ENCODE assay signal across 16 cellular contexts in the genomic region with DNA sequence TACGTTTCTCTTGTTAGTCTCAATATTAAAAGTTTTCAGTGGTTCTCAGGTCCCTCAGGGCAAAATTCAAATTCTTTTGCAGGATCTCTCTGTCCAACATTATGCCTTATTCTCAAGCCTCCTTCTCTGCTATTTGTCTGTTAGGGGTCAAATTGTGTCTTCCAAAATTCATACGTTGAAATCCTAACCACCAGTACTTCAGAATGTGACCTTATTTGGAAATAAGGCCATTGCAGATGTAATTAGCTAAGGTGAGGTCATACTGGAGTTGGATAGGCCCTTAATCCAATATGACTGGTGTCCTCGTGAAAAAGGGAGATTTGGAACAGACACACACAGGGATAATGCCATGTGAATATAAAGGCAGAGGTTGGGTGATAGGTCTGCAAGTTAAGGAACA.
"Had no signal": no experiment of that assay in that cellular context is flagged by ENCODE, and none has a peak within 500 bp of the region (broad histone marks: within the 10 kb centered on the region; RNA-seq: fewer than 3 reads in every experiment).

No MANE protein-coding gene starts in this region.

- H3K4me1 ChIP-seq: body of pancreas, uterus had no signal

- H3K9me3 Mint-ChIP-seq: activated naive CD4-positive, alpha-beta T cell treated with anti-CD3 and anti-CD28 coated beads, Interleukin-2, amount 10 ng/mL, durations not matched to agents 7 days and 5 days; activated T-helper 2 cell treated with anti-CD3 and anti-CD28 coated beads, Interferon-gamma antibody, Interleukin-2, Interleukin-4, amounts not matched to agents 10 μg/mL and 5 μg/mL and 100 μg/mL, durations not matched to agents 14 hours and 24 hours and 36 hours; central memory CD8-positive, alpha-beta T cell; dendritic cell treated with granulocyte-macrophage colony-stimulating factor and Interleukin-4, amounts not matched to agents 40 ng/mL and 50 ng/mL, for 4 days; nephron; stimulated activated naive CD8-positive, alpha-beta T cell treated with anti-CD3 and anti-CD28 coated beads, Interleukin-15, amount 100 ng/mL, for 72 hours had no signal

- DNase-seq: activated CD4-positive, alpha-beta T cell treated with anti-CD3 and anti-CD28 coated beads, Interleukin-2, amount 50 U/mL, for 1 hour; activated naive CD4-positive, alpha-beta T cell treated with anti-CD3 and anti-CD28 coated beads, Interleukin-2, amount 10 ng/mL, durations not matched to agents 7 days and 5 days; body of pancreas; esophagus squamous epithelium; foreskin fibroblast; left colon; stimulated activated CD4-positive, alpha-beta T cell treated with anti-CD3 and anti-CD28 coated beads, Interleukin-4, amount 100 ng/mL, for 1 hour; stimulated activated naive CD8-positive, alpha-beta T cell treated with anti-CD3 and anti-CD28 coated beads, Interleukin-15, amount 100 ng/mL, for 72 hours; T-helper 17 cell; uterus had no signal

- H3K4me1 Mint-ChIP-seq: activated naive CD4-positive, alpha-beta T cell treated with anti-CD3 and anti-CD28 coated beads, Interleukin-2, amount 10 ng/mL, durations not matched to agents 7 days and 5 days; central memory CD8-positive, alpha-beta T cell; stimulated activated naive CD8-positive, alpha-beta T cell treated with anti-CD3 and anti-CD28 coated beads, Interleukin-15, amount 100 ng/mL, for 72 hours; T-helper 17 cell had no signal

- H3K4me3 ChIP-seq: body of pancreas, esophagus squamous epithelium, lung, thoracic aorta, uterus had no signal

- H3K27me3 ChIP-seq: body of pancreas, esophagus squamous epithelium, uterus had no signal

- ATAC-seq: body of pancreas; left colon; stimulated activated naive CD8-positive, alpha-beta T cell treated with anti-CD3 and anti-CD28 coated beads, Interleukin-15, amount 100 ng/mL, for 72 hours; T-helper 17 cell had no signal

- H3K27me3 Mint-ChIP-seq: T-helper 17 cell had no signal

- H3K4me3 Mint-ChIP-seq: activated naive CD4-positive, alpha-beta T cell treated with anti-CD3 and anti-CD28 coated beads, Interleukin-2, amount 10 ng/mL, durations not matched to agents 7 days and 5 days; central memory CD8-positive, alpha-beta T cell; dendritic cell treated with granulocyte-macrophage colony-stimulating factor and Interleukin-4, amounts not matched to agents 40 ng/mL and 50 ng/mL, for 4 days; nephron; stimulated activated naive CD8-positive, alpha-beta T cell treated with anti-CD3 and anti-CD28 coated beads, Interleukin-15, amount 100 ng/mL, for 72 hours; T-helper 17 cell had no signal

- H3K27ac Mint-ChIP-seq: activated naive CD4-positive, alpha-beta T cell treated with anti-CD3 and anti-CD28 coated beads, Interleukin-2, amount 10 ng/mL, durations not matched to agents 7 days and 5 days; activated T-helper 2 cell treated with anti-CD3 and anti-CD28 coated beads, Interferon-gamma antibody, Interleukin-2, Interleukin-4, amounts not matched to agents 10 μg/mL and 5 μg/mL and 100 μg/mL, durations not matched to agents 14 hours and 24 hours and 36 hours; dendritic cell treated with granulocyte-macrophage colony-stimulating factor and Interleukin-4, amounts not matched to agents 40 ng/mL and 50 ng/mL, for 4 days; nephron; stimulated activated naive CD8-positive, alpha-beta T cell treated with anti-CD3 and anti-CD28 coated beads, Interleukin-15, amount 100 ng/mL, for 72 hours; T-helper 17 cell had no signal

- H3K27ac ChIP-seq: body of pancreas, esophagus squamous epithelium, thoracic aorta, uterus had no signal

- H3K36me3 ChIP-seq: esophagus squamous epithelium, thoracic aorta, uterus had no signal

- H3K36me3 Mint-ChIP-seq: activated naive CD4-positive, alpha-beta T cell treated with anti-CD3 and anti-CD28 coated beads, Interleukin-2, amount 10 ng/mL, durations not matched to agents 7 days and 5 days had no signal

- H3K9me3 ChIP-seq: body of pancreas, esophagus squamous epithelium, thoracic aorta, uterus had no signal
